In genomic region chr6:116680880-116681672, GRCh38 we compare ENCODE assay signal across 8 cellular contexts. TPM values are rescaled to one million over a fixed set of nuclear protein-coding genes. Genes with fewer than 3 reads are reported as not detected.
DNase-seq lines count a peak whose midpoint lies in the region; ATAC-seq, FAIRE-seq and TF ChIP-seq lines count a peak whose summit lies in the region.

TSS of gene KPNA5 (plus strand) at chr6:116681211. CDS start at chr6:116681335, 124 bp downstream.

- H3K9ac ChIP-seq in HUES48 (ENCODE audit: low read depth, low read length) = peak within 1 kb of the TSS; percentile 92
- H3K9ac ChIP-seq in NT2/D1 (ENCODE audit: insufficient read length, low read depth) = peak within 1 kb of the TSS; percentile 85

- no peaks in the 10 kb centered on the region for H3K27me3 ChIP-seq in HUES48 (ENCODE audit: control insufficient read depth, insufficient read depth, low read length)
- H3K27me3 ChIP-seq in NT2/D1 (ENCODE audit: insufficient read depth, insufficient read length) = no peaks in the 10 kb centered on the region

- H3K27ac Mint-ChIP-seq in Calu3 (ENCODE audit: unreplicated experiment) = peak within 1 kb of the TSS; percentile 74

- H3K4me3 Mint-ChIP-seq in Calu3 (ENCODE audit: low read depth, unreplicated experiment) = peak within 1 kb of the TSS; percentile 90

- peak within 1 kb of the TSS; percentile 99 for H3K27ac ChIP-seq in HUES48 (ENCODE audit: low read depth, low read length)

- TF ChIP-seq CTCF in Calu3 (IDR thresholded peaks at IDR 0.05; ENCODE audit: unreplicated experiment) = no peak

- peak; percentile 91 for DNase-seq in Calu3
- DNase-seq in NT2/D1 (ENCODE audit: low read depth, low spot score) = peak; percentile 69
- DNase-seq in activated CD8-positive, alpha-beta memory T cell treated with anti-CD3 and anti-CD28 coated beads, Interleukin-2, amount 50 U/mL, for 24 hours (ENCODE audit: extremely low read depth) = peak; percentile 86
- DNase-seq in midbrain (lab: John Stamatoyannopoulos, UW) = peak; percentile 87
- DNase-seq in stimulated activated CD8-positive, alpha-beta memory T cell treated with anti-CD3 and anti-CD28 coated beads, Interleukin-15, amount 100 ng/mL, for 48 hours (ENCODE audit: low read depth in 2 of 2) = peak; percentile 85 to 91

- H3K9me3 ChIP-seq in HUES48 (ENCODE audit: control insufficient read depth, insufficient read depth, low read length) (no peaks in the 10 kb centered on the region), NT2/D1 (ENCODE audit: insufficient read depth, low read length) (no peaks in the 10 kb centered on the region)

- peak; percentile 72 for FAIRE-seq in endometrium (lab: Jason Lieb, UNC)

- BruUV-seq in Calu3 (replicated peaks; lab: Mats Ljungman, UMichigan) = no TSS peak

- intact Hi-C loops in Calu3 (cut with micrococcal nuclease; ENCODE audit: unreplicated experiment) = no loop called here

- H3K4me3 ChIP-seq in HUES48 (ENCODE audit: low read depth, low read length) (peak within 1 kb of the TSS; percentile 98), NT2/D1 (ENCODE audit: insufficient read length, low read depth) (peak within 1 kb of the TSS; percentile 78)

- peaks cover 25% of the 10 kb centered on the region for H3K36me3 Mint-ChIP-seq in Calu3 (ENCODE audit: insufficient read depth, unreplicated experiment)

- CTCF ChIA-PET in Calu3 (lab: Charles Lee) = no interaction called here

- H3K4me1 ChIP-seq in HUES48 (ENCODE audit: control insufficient read depth, insufficient read depth, low read length) (peaks cover 7% of the 10 kb centered on the region; the same call in 1 of the 2 replicates), NT2/D1 (ENCODE audit: insufficient read depth, insufficient read length) (no peaks in the 10 kb centered on the region)

- no peaks in the 10 kb centered on the region for H3K27me3 Mint-ChIP-seq in Calu3 (ENCODE audit: unreplicated experiment)

- peaks cover 9% of the 10 kb centered on the region for H3K4me1 Mint-ChIP-seq in Calu3 (ENCODE audit: low read depth, unreplicated experiment)

- 0 out of 2 replicates have a peak, but pooled peaks cover 11% of the 10 kb centered on the region for H3K36me3 ChIP-seq in HUES48 (ENCODE audit: control insufficient read depth, insufficient read depth, low read length)
- peaks cover 5% of the 10 kb centered on the region for H3K36me3 ChIP-seq in NT2/D1 (ENCODE audit: insufficient read depth, insufficient read length, low read length)

- peak; percentile 91 for ATAC-seq in GM21423 (IDR thresholded peaks at IDR 0.05; ENCODE audit: unreplicated experiment)

- H3K9me3 Mint-ChIP-seq in Calu3 (ENCODE audit: low read depth, unreplicated experiment) = no peaks in the 10 kb centered on the region

RNA-seq across cellular contexts. Expression of gene KPNA5, which starts in this region (rescaled TPM):
- 9.2 and 12.2 TPM in 2 replicates for total RNA-seq in Calu3 (2022)

Comparison
In these comparisons a context has a peak if more than half of its experiments do, and no peak if none do; other contexts are left out.
1. Peak in every context shown above with its lines: DNase-seq, ATAC-seq, H3K4me3 ChIP-seq and H3K27ac ChIP-seq.